9 cellular contexts compared by ENCODE assay signal in the genomic region with DNA sequence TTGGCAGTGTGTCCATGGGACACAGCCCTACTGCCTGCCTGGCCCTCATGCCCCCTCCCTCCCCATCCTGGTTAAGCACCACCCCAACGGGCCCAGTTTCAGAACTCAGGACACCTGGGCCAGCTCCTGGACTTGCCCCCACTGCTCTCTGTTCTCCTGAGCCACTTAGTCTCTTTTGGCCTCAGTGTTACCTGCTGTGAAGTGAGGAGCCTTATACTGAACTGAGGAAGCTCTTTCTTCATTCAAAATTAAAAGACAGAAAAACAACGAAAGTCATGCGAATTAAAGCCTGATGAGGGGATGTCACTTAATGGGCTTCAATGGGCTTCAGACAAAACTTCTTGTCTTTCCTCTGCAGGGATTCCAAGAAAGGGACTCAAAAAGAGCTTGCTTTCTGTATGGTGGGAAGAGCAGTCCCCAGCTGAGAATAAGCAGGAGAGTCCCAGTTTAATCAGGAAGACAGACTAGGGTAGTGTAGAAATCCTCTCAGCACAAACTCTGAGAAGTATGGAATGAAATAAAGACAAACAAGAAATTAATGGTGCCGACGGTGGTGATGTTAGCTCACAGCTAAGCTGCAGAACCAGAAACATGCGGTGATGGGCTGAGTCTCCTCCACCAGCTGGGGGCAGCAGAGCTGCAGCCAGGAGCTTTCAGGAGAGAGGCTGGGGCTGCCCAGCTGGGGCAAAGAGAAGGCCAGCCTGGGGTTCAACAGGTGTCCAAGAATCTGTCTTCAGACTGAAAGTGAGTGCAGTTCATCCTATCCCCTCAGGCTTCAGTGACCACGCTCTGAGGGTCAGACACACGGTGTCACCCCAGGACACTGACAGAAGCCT.
DNase-seq lines count a peak whose midpoint lies in the region; ATAC-seq and TF ChIP-seq lines count a peak whose summit lies in the region.
"Had no signal": no experiment of that assay in that cellular context is flagged by ENCODE, and none has a peak within 500 bp of the region (broad histone marks: within the 10 kb centered on the region; RNA-seq: fewer than 3 reads in every experiment).

No MANE protein-coding gene starts in this region.

- peak; percentile 80 for TF ChIP-seq CTCF in GM12875 (IDR thresholded peaks at IDR 0.05; ENCODE audit: borderline replicate concordance, insufficient read depth, low read depth, low read length)
- peak; percentile 57; the same call in 1 of the 2 replicates for TF ChIP-seq CTCF in PC-9 (conservative IDR thresholded peaks at IDR 0.05)
- TF ChIP-seq CTCF in mammary epithelial cell (conservative IDR thresholded peaks at IDR 0.05 in 1 of 2, IDR thresholded peaks at IDR 0.05 in 1 of 2; ENCODE audit: extremely low read depth in 1 of 2, insufficient read depth in 1 of 2, low read depth in 1 of 2, low read length in 2 of 2) = peak; percentile 34 to 66

- DNase-seq in PC-9 = peak in 1 of 2 experiments; percentile 3
- DNase-seq in mammary epithelial cell = no peak
- DNase-seq in mesendoderm = peak; percentile 41
- DNase-seq in middle frontal gyrus (ENCODE audit: extremely low spot score, low spot score) = no peak
- no peak for DNase-seq in NCI-H128 (lab: John Stamatoyannopoulos, UW; ENCODE audit: unreplicated experiment)

- H2AFZ ChIP-seq in PC-9 (no peak overlapping the region), mammary epithelial cell (ENCODE audit: low read depth, low read length) (no peak overlapping the region)

- no peak overlapping the region for H4K5ac ChIP-seq in mesendoderm (ENCODE audit: low read length)

- H3K4me3 ChIP-seq in BLaER1 treated with 17β-estradiol and CSF1 and Interleukin-3, amounts not matched to agents 10 nM and 100 nM = no peak overlapping the region
- H3K4me3 ChIP-seq in GM12875 (ENCODE audit: low read depth, low read length) = no peak overlapping the region
- H3K4me3 ChIP-seq in PC-9 = no peak overlapping the region
- no peak overlapping the region for H3K4me3 ChIP-seq in mammary epithelial cell (replicated peaks in 1 of 3; ENCODE audit: insufficient read depth in 1 of 3, low read depth in 2 of 3, low read length in 3 of 3)
- H3K4me3 ChIP-seq in mesendoderm (ENCODE audit: low read length) = no peak overlapping the region
- H3K4me3 ChIP-seq: vagina had no signal

- dilution Hi-C loops in mammary epithelial cell (cut with HindIII; ENCODE audit: low sequenced_read_pairs) = no loop called here

- no peaks in the 10 kb centered on the region for H3K36me3 ChIP-seq in BLaER1 treated with 17β-estradiol and CSF1 and Interleukin-3, amounts not matched to agents 10 nM and 100 nM
- H3K36me3 ChIP-seq in PC-9 (ENCODE audit: low read depth) (no peaks in the 10 kb centered on the region), mammary epithelial cell (ENCODE audit: insufficient read depth, low read length) (no peaks in the 10 kb centered on the region), mesendoderm (ENCODE audit: control insufficient read depth, insufficient read depth, low read length) (no peaks in the 10 kb centered on the region)
- H3K36me3 ChIP-seq: vagina had no signal

- no peak overlapping the region for H4K8ac ChIP-seq in mesendoderm (ENCODE audit: low read depth, low read length)

- H3F3A ChIP-seq in PC-9 (ENCODE audit: insufficient read depth, low read depth) = no peaks in the 10 kb centered on the region

- no peak overlapping the region for H3K18ac ChIP-seq in mesendoderm (ENCODE audit: low read length)

- no peaks in the 10 kb centered on the region for H3K9me3 ChIP-seq in BLaER1 treated with 17β-estradiol and CSF1 and Interleukin-3, amounts not matched to agents 10 nM and 100 nM (replicated peaks in 1 of 11)
- H3K9me3 ChIP-seq in PC-9 (ENCODE audit: insufficient read depth, low read depth) = no peaks in the 10 kb centered on the region
- H3K9me3 ChIP-seq in mammary epithelial cell (replicated peaks; ENCODE audit: insufficient read depth, low read length) = no peaks in the 10 kb centered on the region
- H3K9me3 ChIP-seq: vagina had no signal

- H3K23ac ChIP-seq in mesendoderm (ENCODE audit: low read length) = no peak overlapping the region

- H3K4me1 ChIP-seq in BLaER1 treated with 17β-estradiol and CSF1 and Interleukin-3, amounts not matched to agents 10 nM and 100 nM = peaks cover 25 to 56% (median 46%) of the 10 kb centered on the region in 10 experiments
- H3K4me1 ChIP-seq in PC-9 (replicated peaks; ENCODE audit: insufficient read depth) (no peaks in the 10 kb centered on the region), mammary epithelial cell (ENCODE audit: insufficient read depth, low read length) (no peaks in the 10 kb centered on the region), mesendoderm (ENCODE audit: control insufficient read depth, low read depth, low read length) (no peaks in the 10 kb centered on the region)
- H3K4me1 ChIP-seq: vagina had no signal

- no peak for ATAC-seq in GM19328 (IDR thresholded peaks at IDR 0.05; ENCODE audit: unreplicated experiment)

- no peak overlapping the region for H2BK120ac ChIP-seq in mesendoderm (ENCODE audit: low read depth, low read length)

- H3K9ac ChIP-seq in BLaER1 treated with 17β-estradiol and CSF1 and Interleukin-3, amounts not matched to agents 10 nM and 100 nM = 0 out of 22 replicates have a peak overlapping the region, but pooled peaks of 1 of the 11 experiments have one; percentile 30
- H3K9ac ChIP-seq in mammary epithelial cell (ENCODE audit: insufficient read depth, low read length) = no peak overlapping the region
- no peak overlapping the region for H3K9ac ChIP-seq in mesendoderm (ENCODE audit: low read length)

- H2AK5ac ChIP-seq in mesendoderm (ENCODE audit: low read length) = no peak overlapping the region

- no peak overlapping the region for H2BK5ac ChIP-seq in mesendoderm (ENCODE audit: low read length)

- H3K27me3 ChIP-seq in BLaER1 treated with 17β-estradiol and CSF1 and Interleukin-3, amounts not matched to agents 10 nM and 100 nM = no peaks in the 10 kb centered on the region
- H3K27me3 ChIP-seq in PC-9 (ENCODE audit: insufficient read depth, low read depth) (peaks cover 42% of the 10 kb centered on the region), mammary epithelial cell (ENCODE audit: insufficient read depth, low read length) (peaks cover 2% of the 10 kb centered on the region), mesendoderm (ENCODE audit: insufficient read depth, low read length, poor library complexity) (no peaks in the 10 kb centered on the region)
- H3K27me3 ChIP-seq: vagina had no signal

- CTCF ChIA-PET in PC-9 (lab: Charles Lee) = no interaction called here
- CTCF ChIA-PET in mammary epithelial cell (lab: Charles Lee; ENCODE audit: low non-redundant PET) = interaction anchor here (0.7 kb wide), 1 partner anchor 27 kb away, joined by 4 read pairs; no protein-coding TSS in a partner anchor

- POLR2A ChIA-PET in PC-9 (lab: Charles Lee; ENCODE audit: unreplicated experiment) = no interaction called here

- H3K56ac ChIP-seq in mesendoderm (ENCODE audit: low read length) = no peak overlapping the region

- intact Hi-C loops in PC-9 (cut with micrococcal nuclease; ENCODE audit: unreplicated experiment) = no loop called here
- intact Hi-C loops in mammary epithelial cell (cut with micrococcal nuclease) = loop anchor here (5.0 kb wide), 1 partner anchor 283 kb away; no protein-coding TSS in a partner anchor

- no peaks in the 10 kb centered on the region for H3K9me2 ChIP-seq in PC-9 (ENCODE audit: insufficient read depth)

- no peaks in the 10 kb centered on the region; a peak in 1 of 22 replicates for H4K20me1 ChIP-seq in BLaER1 treated with 17β-estradiol and CSF1 and Interleukin-3, amounts not matched to agents 10 nM and 100 nM
- no peaks in the 10 kb centered on the region for H4K20me1 ChIP-seq in PC-9 (ENCODE audit: insufficient read depth)
- H4K20me1 ChIP-seq in mammary epithelial cell (ENCODE audit: insufficient read depth, low read length) = no peaks in the 10 kb centered on the region

- peak overlapping the region in 10 of 11 experiments; percentile 51 to 92 (median 80); a peak in 19 of 22 replicates for H3K4me2 ChIP-seq in BLaER1 treated with 17β-estradiol and CSF1 and Interleukin-3, amounts not matched to agents 10 nM and 100 nM
- H3K4me2 ChIP-seq in PC-9 (no peak overlapping the region), mammary epithelial cell (ENCODE audit: insufficient read depth, low read depth, low read length) (no peak overlapping the region), mesendoderm (ENCODE audit: low read length) (no peak overlapping the region)

- H3K79me2 ChIP-seq in PC-9 (ENCODE audit: low read depth) = no peaks in the 10 kb centered on the region
- no peaks in the 10 kb centered on the region for H3K79me2 ChIP-seq in mammary epithelial cell (ENCODE audit: insufficient read depth, low read length)
- H3K79me2 ChIP-seq in mesendoderm (ENCODE audit: control insufficient read depth, insufficient read depth, low read length) = no peaks in the 10 kb centered on the region

- in situ Hi-C loops in mammary epithelial cell (cut with MboI; ENCODE audit: low sequenced_read_pairs in 2 of 2) = no loop called here

- BruUV-seq in PC-9 (replicated peaks; lab: Mats Ljungman, UMichigan) = no TSS peak
- no TSS peak for BruUV-seq in mammary epithelial cell (replicated peaks; lab: Mats Ljungman, UMichigan)

- H3K27ac ChIP-seq in BLaER1 treated with 17β-estradiol and CSF1 and Interleukin-3, amounts not matched to agents 10 nM and 100 nM = no peak overlapping the region; a peak in 1 of 22 replicates
- H3K27ac ChIP-seq in PC-9 (no peak overlapping the region), mammary epithelial cell (ENCODE audit: insufficient read depth, low read depth, low read length) (no peak overlapping the region), mesendoderm (ENCODE audit: low read depth, low read length) (no peak overlapping the region)
- H3K27ac ChIP-seq: vagina had no signal

- no peaks in the 10 kb centered on the region for H3K79me1 ChIP-seq in mesendoderm (ENCODE audit: low read length)

- no peak overlapping the region for H2BK15ac ChIP-seq in mesendoderm (replicated peaks; ENCODE audit: low read depth)

- WGBS in mammary epithelial cell (ENCODE audit: low coverage, missing lambda C conversion rate) = 81% methylated on average over 6 of the region's 8 CpGs
- WGBS in mesendoderm (ENCODE audit: extremely low coverage, insufficient coverage, low lambda C conversion rate) = no CpG with 5 or more reads among the region's 8 CpGs

- no peak overlapping the region for H3K4ac ChIP-seq in mesendoderm (ENCODE audit: low read depth, low read length)

Comparison
In these comparisons a context has a peak if more than half of its experiments do, and no peak if none do; other contexts are left out.
1. H3K4me2 ChIP-seq: peak in BLaER1 treated with 17β-estradiol and CSF1 and Interleukin-3, amounts not matched to agents 10 nM and 100 nM (10 of 11); none in PC-9 (single experiment), mammary epithelial cell (single experiment) and mesendoderm (single experiment).
2. Peak in every context shown above with its lines, with median percentiles within 50 percentile points of each other: CTCF ChIP-seq.